In the genomic region with DNA sequence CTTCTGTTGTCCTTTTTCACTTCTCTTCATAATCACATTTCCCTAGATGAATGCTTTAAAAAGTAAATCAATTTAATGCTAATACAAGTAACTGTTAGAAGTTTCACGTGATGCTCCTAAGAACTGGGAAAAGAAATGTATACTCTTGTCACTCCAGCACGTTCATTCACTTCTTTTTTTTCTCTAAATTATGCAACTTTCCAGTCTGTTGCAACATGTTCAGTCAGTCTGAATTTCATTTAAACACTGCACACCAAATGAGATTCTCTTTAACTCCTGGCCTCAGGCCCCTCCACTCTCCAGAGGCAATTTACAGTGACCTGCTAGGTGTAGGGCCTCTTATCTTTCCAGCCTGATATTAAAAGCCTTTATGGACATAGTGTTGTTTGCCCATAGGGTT, we compare ENCODE assay signal across 21 cellular contexts.
A peak's percentile ranks its signal among the peaks of the same experiment; 100 is the strongest.
DNase-seq lines count a peak whose midpoint lies in the region; TF ChIP-seq lines count a peak whose summit lies in the region.
"Had no signal": no experiment of that assay in that cellular context is flagged by ENCODE, and none has a peak within 500 bp of the region (broad histone marks: within the 10 kb centered on the region; RNA-seq: fewer than 3 reads in every experiment).

No MANE protein-coding gene starts in this region.

- no peaks in the 10 kb centered on the region for H3K79me2 ChIP-seq in fibroblast of lung (ENCODE audit: control insufficient read depth, insufficient read depth, low read length)

- no peak for TF ChIP-seq CTCF in fibroblast of lung (conservative IDR thresholded peaks at IDR 0.05 in 1 of 2, IDR thresholded peaks at IDR 0.05 in 1 of 2; ENCODE audit: low read depth in 1 of 2, low read length in 2 of 2)

- H3K27me3 ChIP-seq in fibroblast of lung (ENCODE audit: control insufficient read depth, insufficient read depth, low read length) = no peaks in the 10 kb centered on the region
- H3K27me3 ChIP-seq: right lobe of liver, SJCRH30, transverse colon had no signal

- H3K4me1 ChIP-seq in fibroblast of lung (ENCODE audit: control insufficient read depth, extremely low read depth, insufficient read depth, low read length) = no peaks in the 10 kb centered on the region
- H3K4me1 ChIP-seq: left ventricle myocardium inferior, right lobe of liver, SJCRH30, transverse colon had no signal

- H2AFZ ChIP-seq in fibroblast of lung (ENCODE audit: low read length) = no peak overlapping the region

- H3K9me3 ChIP-seq in fibroblast of lung (ENCODE audit: control insufficient read depth, insufficient read depth, low read depth, low read length) = no peaks in the 10 kb centered on the region
- H3K9me3 ChIP-seq: mucosa of descending colon, right lobe of liver, SJCRH30, transverse colon had no signal

- H3K4me3 ChIP-seq in fibroblast of lung (replicated peaks in 1 of 4; ENCODE audit: control extremely low read depth in 1 of 4, insufficient read depth in 1 of 4, low read depth in 3 of 4, low read length in 4 of 4) = no peak overlapping the region
- H3K4me3 ChIP-seq: left ventricle myocardium inferior, mucosa of descending colon, right lobe of liver, SJCRH30, transverse colon had no signal

- no peak overlapping the region for H3K27ac ChIP-seq in fibroblast of lung (ENCODE audit: insufficient read depth, low read length)
- H3K27ac ChIP-seq: left ventricle myocardium inferior, right lobe of liver, SJCRH30, transverse colon had no signal

- no peak overlapping the region for H3K4me2 ChIP-seq in fibroblast of lung (ENCODE audit: extremely low read depth, insufficient read depth, low read length)

- H4K20me1 ChIP-seq in fibroblast of lung (ENCODE audit: control insufficient read depth, extremely low read depth, insufficient read depth, low read length) = no peaks in the 10 kb centered on the region

- no peaks in the 10 kb centered on the region for H3K36me3 ChIP-seq in fibroblast of lung (ENCODE audit: control insufficient read depth, insufficient read depth, low read length)
- H3K36me3 ChIP-seq: left ventricle myocardium inferior, right lobe of liver, SJCRH30, transverse colon had no signal

- DNase-seq in SIG-M5 treated with dmso at 0.1 percent for 504 hours (lab: John Stamatoyannopoulos, UW; ENCODE audit: unreplicated experiment) (peak; percentile 9), SIG-M5 (lab: John Stamatoyannopoulos, UW) (no peak), NOMO-1 treated with DMSO at 0.1 percent for 48 hours (lab: John Stamatoyannopoulos, UW; ENCODE audit: unreplicated experiment) (peak; percentile 46), fibroblast of lung (ENCODE audit: low read depth in 2 of 2) (peak; percentile 4 to 27), NCI-H1417 (lab: John Stamatoyannopoulos, UW) (no peak), UCSD-AML1 (lab: John Stamatoyannopoulos, UW; ENCODE audit: unreplicated experiment) (no peak), midbrain (lab: John Stamatoyannopoulos, UW) (no peak)
- no peak for DNase-seq in effector CD8-positive, alpha-beta T cell (lab: John Stamatoyannopoulos, UW)
- DNase-seq: activated CD4-positive, alpha-beta T cell treated with anti-CD3 and anti-CD28 coated beads, Interleukin-2, amount 10 ng/mL, durations not matched to agents 24 days and 14 days; activated CD8-positive, alpha-beta memory T cell treated with anti-CD3 and anti-CD28 coated beads, Interleukin-2, amount 10 ng/mL, durations not matched to agents 7 days and 5 days; DND-41; effector memory CD4-positive, alpha-beta T cell; immature natural killer cell; left ventricle myocardium inferior; mucosa of descending colon; NCI-H1694; NCI-H748 treated with DMSO at 0.1 percent for 48 hours; posterior cingulate gyrus; right lobe of liver; SJCRH30; transverse colon had no signal

- no peak overlapping the region for H3K9ac ChIP-seq in fibroblast of lung (ENCODE audit: insufficient read depth, low read length)

Comparison
In these comparisons a context has a peak if more than half of its experiments do, and no peak if none do; other contexts are left out.
1. DNase-seq: peak in SIG-M5 treated with dmso at 0.1 percent for 504 hours (single experiment), NOMO-1 treated with DMSO at 0.1 percent for 48 hours (single experiment) and fibroblast of lung (2 of 2); none in SIG-M5 (single experiment), NCI-H1417 (0 of 3), UCSD-AML1 (single experiment), effector CD8-positive, alpha-beta T cell (single experiment) and midbrain (single experiment).